8 cellular contexts compared by ENCODE assay signal in genomic region chr11:42524534-42525227, GRCh38.
DNase-seq lines count a peak whose midpoint lies in the region; ATAC-seq, FAIRE-seq and TF ChIP-seq lines count a peak whose summit lies in the region.

No MANE protein-coding gene starts in this region.

- ATAC-seq in GM18517 (IDR thresholded peaks at IDR 0.05; ENCODE audit: unreplicated experiment) (peak; percentile 99), HG02870 (IDR thresholded peaks at IDR 0.05; ENCODE audit: unreplicated experiment) (peak; percentile 96), pancreas (peak; percentile 46 to 90 (median 88))

- TF ChIP-seq CTCF in foreskin fibroblast (IDR thresholded peaks at IDR 0.05; ENCODE audit: low read depth, low read length): peak; percentile 63
- TF ChIP-seq CTCF in pancreas (IDR thresholded peaks at IDR 0.05): peak; percentile 58 to 83 (median 74)
- peak in 1 of 3 experiments; percentile 21 for TF ChIP-seq CTCF in vagina (IDR thresholded peaks at IDR 0.05)

- H3K4me1 ChIP-seq in pancreas (no peaks in the 10 kb centered on the region), vagina (no peaks in the 10 kb centered on the region)

- no peak for TF ChIP-seq POLR2A in vagina (IDR thresholded peaks at IDR 0.05)

- no peak for FAIRE-seq in pancreas (lab: Jason Lieb, UNC)

- no peaks in the 10 kb centered on the region for H3K9me3 ChIP-seq in pancreas
- no peaks in the 10 kb centered on the region for H3K9me3 ChIP-seq in vagina

- no peaks in the 10 kb centered on the region for H3K27me3 ChIP-seq in pancreas
- no peaks in the 10 kb centered on the region for H3K27me3 ChIP-seq in vagina

- no peak overlapping the region for H3K4me3 ChIP-seq in foreskin fibroblast (ENCODE audit: low read depth in 1 of 2, low read length in 2 of 2)
- H3K4me3 ChIP-seq in pancreas: no peak overlapping the region
- H3K4me3 ChIP-seq in vagina: no peak overlapping the region

- DNase-seq in C1 segment of cervical spinal cord (lab: John Stamatoyannopoulos, UW) (peak in 12 of 14 donors; percentile 15 to 62 (median 46)), NCI-H1092 treated with DMSO at 0.1 percent for 48 hours (lab: John Stamatoyannopoulos, UW) (peak; percentile 59), SW480 (ENCODE audit: low spot score) (peak; percentile 51), foreskin fibroblast (peak; percentile 1 to 34), pancreas (peak in 5 of 6 donors; percentile 20 to 65 (median 25)), vagina (ENCODE audit: extremely low spot score in 2 of 2) (no peak)

- intact Hi-C loops in pancreas (cut with DNase I) (loop anchor here in 1 of 3 donors (10.0 kb wide), 1 partner anchor 1060 kb away; no protein-coding TSS in a partner anchor), vagina (cut with DNase I) (no loop called here)

- H3K36me3 ChIP-seq in pancreas (no peaks in the 10 kb centered on the region), vagina (no peaks in the 10 kb centered on the region)

- H3K27ac ChIP-seq in pancreas: no peak overlapping the region
- H3K27ac ChIP-seq in vagina: no peak overlapping the region

- 3 to 4% methylated on average over 7 of the region's 7 CpGs for WGBS in pancreas, 2 donors

Comparison
In these comparisons a context has a peak if more than half of its experiments do, and no peak if none do; other contexts are left out.
1. DNase-seq: peak in C1 segment of cervical spinal cord (12 of 14), NCI-H1092 treated with DMSO at 0.1 percent for 48 hours (single experiment), SW480 (single experiment), foreskin fibroblast (2 of 2) and pancreas (5 of 6); none in vagina (0 of 2).
2. Peak in every context shown above with its lines, with median percentiles within 50 percentile points of each other: ATAC-seq.